1 cellular context compared by ENCODE assay signal in the genomic region with DNA sequence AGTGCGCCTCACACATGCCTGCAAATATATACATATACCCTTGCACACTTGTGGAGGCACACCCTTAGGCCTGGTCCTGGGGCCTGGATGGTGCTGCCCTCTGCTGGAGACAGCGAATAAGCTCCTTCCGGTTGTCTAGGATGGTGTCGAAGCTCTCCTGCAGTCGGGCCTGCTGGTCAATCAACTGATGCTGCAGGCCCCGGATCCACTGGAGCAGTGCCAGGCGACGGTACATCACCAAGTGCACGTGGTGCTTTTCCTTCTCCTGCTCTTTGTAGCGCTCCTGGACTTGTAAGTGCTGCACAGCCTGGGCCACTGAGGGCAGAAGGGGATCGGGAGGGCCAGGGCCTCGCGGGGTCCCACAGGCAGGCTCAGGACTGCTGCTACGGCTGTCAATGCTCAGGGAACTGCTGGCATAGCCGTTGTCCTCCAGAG.
TF ChIP-seq lines count a peak whose summit lies in the region.

No MANE protein-coding gene starts in this region.

TF ChIP-seq in K562, 482 proteins besides CTCF, POLR2A, EP300 and RAD21 (continued from another document):
- TF ChIP-seq, protein P1, sequence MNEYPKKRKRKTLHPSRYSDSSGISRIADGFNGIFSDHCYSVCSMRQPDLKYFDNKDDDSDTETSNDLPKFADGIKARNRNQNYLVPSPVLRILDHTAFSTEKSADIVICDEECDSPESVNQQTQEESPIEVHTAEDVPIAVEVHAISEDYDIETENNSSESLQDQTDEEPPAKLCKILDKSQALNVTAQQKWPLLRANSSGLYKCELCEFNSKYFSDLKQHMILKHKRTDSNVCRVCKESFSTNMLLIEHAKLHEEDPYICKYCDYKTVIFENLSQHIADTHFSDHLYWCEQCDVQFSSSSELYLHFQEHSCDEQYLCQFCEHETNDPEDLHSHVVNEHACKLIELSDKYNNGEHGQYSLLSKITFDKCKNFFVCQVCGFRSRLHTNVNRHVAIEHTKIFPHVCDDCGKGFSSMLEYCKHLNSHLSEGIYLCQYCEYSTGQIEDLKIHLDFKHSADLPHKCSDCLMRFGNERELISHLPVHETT (CRISPR knock-in tag; conservative IDR thresholded peaks at IDR 0.05 in 1 of 2, IDR thresholded peaks at IDR 0.05 in 1 of 2) = no peak
- no peak for TF ChIP-seq SETDB1 (IDR thresholded peaks at IDR 0.05; ENCODE audit: low read length)
- TF ChIP-seq SMC3 (conservative IDR thresholded peaks at IDR 0.05; ENCODE audit: insufficient read depth, low read depth, low read length) = peak; percentile 89
- no peak for TF ChIP-seq ZNF347 (CRISPR knock-in tag; IDR thresholded peaks at IDR 0.05; ENCODE audit: low read depth)
- TF ChIP-seq L3MBTL2 (IDR thresholded peaks at IDR 0.05) = peak; percentile 50; the same call in 1 of the 2 replicates
- TF ChIP-seq, protein P2, sequence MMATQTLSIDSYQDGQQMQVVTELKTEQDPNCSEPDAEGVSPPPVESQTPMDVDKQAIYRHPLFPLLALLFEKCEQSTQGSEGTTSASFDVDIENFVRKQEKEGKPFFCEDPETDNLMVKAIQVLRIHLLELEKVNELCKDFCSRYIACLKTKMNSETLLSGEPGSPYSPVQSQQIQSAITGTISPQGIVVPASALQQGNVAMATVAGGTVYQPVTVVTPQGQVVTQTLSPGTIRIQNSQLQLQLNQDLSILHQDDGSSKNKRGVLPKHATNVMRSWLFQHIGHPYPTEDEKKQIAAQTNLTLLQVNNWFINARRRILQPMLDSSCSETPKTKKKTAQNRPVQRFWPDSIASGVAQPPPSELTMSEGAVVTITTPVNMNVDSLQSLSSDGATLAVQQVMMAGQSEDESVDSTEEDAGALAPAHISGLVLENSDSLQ (IDR thresholded peaks at IDR 0.05) = peak; percentile 66; the same call in 1 of the 2 replicates
- TF ChIP-seq ETV5 (CRISPR knock-in tag; IDR thresholded peaks at IDR 0.05; ENCODE audit: low read depth) = peak; percentile 97
- TF ChIP-seq RUNX1 (IDR thresholded peaks at IDR 0.05; ENCODE audit: low read depth) = no peak
- TF ChIP-seq YY1 (IDR thresholded peaks at IDR 0.05; ENCODE audit: borderline replicate concordance in 1 of 3, control insufficient read depth in 1 of 3, extremely low read depth in 1 of 3, insufficient read depth in 3 of 3, insufficient read length in 1 of 3, insufficient replicate concordance in 2 of 3, low read depth in 1 of 3, low read length in 2 of 3) = no peak
- 0 out of 2 replicates have a peak, but pooled peaks have one; percentile 13 for TF ChIP-seq KDM2B (CRISPR knock-in tag; IDR thresholded peaks at IDR 0.05)
- TF ChIP-seq SP1 (CRISPR knock-in tag; IDR thresholded peaks at IDR 0.05) = no peak; the same call in 1 of the 2 replicates
- TF ChIP-seq FOXM1 (IDR thresholded peaks at IDR 0.05; ENCODE audit: low read depth) = no peak
- no peak for TF ChIP-seq FOXM1 (CRISPR knock-in tag; IDR thresholded peaks at IDR 0.05; ENCODE audit: low read depth)
- TF ChIP-seq, protein P3, sequence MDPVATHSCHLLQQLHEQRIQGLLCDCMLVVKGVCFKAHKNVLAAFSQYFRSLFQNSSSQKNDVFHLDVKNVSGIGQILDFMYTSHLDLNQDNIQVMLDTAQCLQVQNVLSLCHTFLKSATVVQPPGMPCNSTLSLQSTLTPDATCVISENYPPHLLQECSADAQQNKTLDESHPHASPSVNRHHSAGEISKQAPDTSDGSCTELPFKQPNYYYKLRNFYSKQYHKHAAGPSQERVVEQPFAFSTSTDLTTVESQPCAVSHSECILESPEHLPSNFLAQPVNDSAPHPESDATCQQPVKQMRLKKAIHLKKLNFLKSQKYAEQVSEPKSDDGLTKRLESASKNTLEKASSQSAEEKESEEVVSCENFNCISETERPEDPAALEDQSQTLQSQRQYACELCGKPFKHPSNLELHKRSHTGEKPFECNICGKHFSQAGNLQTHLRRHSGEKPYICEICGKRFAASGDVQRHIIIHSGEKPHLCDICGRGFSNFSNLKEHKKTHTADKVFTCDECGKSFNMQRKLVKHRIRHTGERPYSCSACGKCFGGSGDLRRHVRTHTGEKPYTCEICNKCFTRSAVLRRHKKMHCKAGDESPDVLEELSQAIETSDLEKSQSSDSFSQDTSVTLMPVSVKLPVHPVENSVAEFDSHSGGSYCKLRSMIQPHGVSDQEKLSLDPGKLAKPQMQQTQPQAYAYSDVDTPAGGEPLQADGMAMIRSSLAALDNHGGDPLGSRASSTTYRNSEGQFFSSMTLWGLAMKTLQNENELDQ (CRISPR knock-in tag; IDR thresholded peaks at IDR 0.05; ENCODE audit: borderline replicate concordance) = no peak
- no peak for TF ChIP-seq ZNF224 (CRISPR knock-in tag; IDR thresholded peaks at IDR 0.05)
- no peak for TF ChIP-seq ZNF41 (CRISPR knock-in tag; conservative IDR thresholded peaks at IDR 0.05)
- no peak for TF ChIP-seq ZNF184 (CRISPR knock-in tag; IDR thresholded peaks at IDR 0.05)
- TF ChIP-seq, protein P4, sequence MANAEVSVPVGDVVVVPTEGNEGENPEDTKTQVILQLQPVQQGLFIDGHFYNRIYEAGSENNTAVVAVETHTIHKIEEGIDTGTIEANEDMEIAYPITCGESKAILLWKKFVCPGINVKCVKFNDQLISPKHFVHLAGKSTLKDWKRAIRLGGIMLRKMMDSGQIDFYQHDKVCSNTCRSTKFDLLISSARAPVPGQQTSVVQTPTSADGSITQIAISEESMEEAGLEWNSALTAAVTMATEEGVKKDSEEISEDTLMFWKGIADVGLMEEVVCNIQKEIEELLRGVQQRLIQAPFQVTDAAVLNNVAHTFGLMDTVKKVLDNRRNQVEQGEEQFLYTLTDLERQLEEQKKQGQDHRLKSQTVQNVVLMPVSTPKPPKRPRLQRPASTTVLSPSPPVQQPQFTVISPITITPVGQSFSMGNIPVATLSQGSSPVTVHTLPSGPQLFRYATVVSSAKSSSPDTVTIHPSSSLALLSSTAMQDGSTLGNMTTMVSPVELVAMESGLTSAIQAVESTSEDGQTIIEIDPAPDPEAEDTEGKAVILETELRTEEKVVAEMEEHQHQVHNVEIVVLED (CRISPR knock-in tag; IDR thresholded peaks at IDR 0.05) = no peak
- TF ChIP-seq, protein P5, sequence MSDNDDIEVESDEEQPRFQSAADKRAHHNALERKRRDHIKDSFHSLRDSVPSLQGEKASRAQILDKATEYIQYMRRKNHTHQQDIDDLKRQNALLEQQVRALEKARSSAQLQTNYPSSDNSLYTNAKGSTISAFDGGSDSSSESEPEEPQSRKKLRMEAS (CRISPR knock-in tag; IDR thresholded peaks at IDR 0.05) = no peak
- TF ChIP-seq, protein P6, sequence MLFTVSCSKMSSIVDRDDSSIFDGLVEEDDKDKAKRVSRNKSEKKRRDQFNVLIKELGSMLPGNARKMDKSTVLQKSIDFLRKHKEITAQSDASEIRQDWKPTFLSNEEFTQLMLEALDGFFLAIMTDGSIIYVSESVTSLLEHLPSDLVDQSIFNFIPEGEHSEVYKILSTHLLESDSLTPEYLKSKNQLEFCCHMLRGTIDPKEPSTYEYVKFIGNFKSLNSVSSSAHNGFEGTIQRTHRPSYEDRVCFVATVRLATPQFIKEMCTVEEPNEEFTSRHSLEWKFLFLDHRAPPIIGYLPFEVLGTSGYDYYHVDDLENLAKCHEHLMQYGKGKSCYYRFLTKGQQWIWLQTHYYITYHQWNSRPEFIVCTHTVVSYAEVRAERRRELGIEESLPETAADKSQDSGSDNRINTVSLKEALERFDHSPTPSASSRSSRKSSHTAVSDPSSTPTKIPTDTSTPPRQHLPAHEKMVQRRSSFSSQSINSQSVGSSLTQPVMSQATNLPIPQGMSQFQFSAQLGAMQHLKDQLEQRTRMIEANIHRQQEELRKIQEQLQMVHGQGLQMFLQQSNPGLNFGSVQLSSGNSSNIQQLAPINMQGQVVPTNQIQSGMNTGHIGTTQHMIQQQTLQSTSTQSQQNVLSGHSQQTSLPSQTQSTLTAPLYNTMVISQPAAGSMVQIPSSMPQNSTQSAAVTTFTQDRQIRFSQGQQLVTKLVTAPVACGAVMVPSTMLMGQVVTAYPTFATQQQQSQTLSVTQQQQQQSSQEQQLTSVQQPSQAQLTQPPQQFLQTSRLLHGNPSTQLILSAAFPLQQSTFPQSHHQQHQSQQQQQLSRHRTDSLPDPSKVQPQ (CRISPR knock-in tag; IDR thresholded peaks at IDR 0.05; ENCODE audit: borderline replicate concordance) = no peak
- TF ChIP-seq THRAP3 (IDR thresholded peaks at IDR 0.05; ENCODE audit: borderline replicate concordance) = 0 out of 2 replicates have a peak, but pooled peaks have one; percentile 7
- no peak for TF ChIP-seq CEBPB (tag; IDR thresholded peaks at IDR 0.05)
